1 cellular context compared by ENCODE assay signal in genomic region chrX:39974228-39974627, GRCh38.
TF ChIP-seq lines count a peak whose summit lies in the region.

No MANE protein-coding gene starts in this region.

TF ChIP-seq in GM23338, 12 proteins besides CTCF, POLR2A, EP300 and RAD21 (continued from another document):
- TF ChIP-seq ETS1 (IDR thresholded peaks at IDR 0.05) = no peak
- no peak for TF ChIP-seq JUNB (IDR thresholded peaks at IDR 0.05; ENCODE audit: unreplicated experiment)
- TF ChIP-seq EZH2phosphoT487 (IDR thresholded peaks at IDR 0.05; ENCODE audit: unreplicated experiment) = no peak
- TF ChIP-seq CREB1 (CRISPR knock-in tag; IDR thresholded peaks at IDR 0.05; ENCODE audit: low read depth) = no peak
- no peak for TF ChIP-seq ZNF114 (CRISPR knock-in tag; IDR thresholded peaks at IDR 0.05)
